Comparison of ENCODE assay signal across 10 cellular contexts in the genomic region with DNA sequence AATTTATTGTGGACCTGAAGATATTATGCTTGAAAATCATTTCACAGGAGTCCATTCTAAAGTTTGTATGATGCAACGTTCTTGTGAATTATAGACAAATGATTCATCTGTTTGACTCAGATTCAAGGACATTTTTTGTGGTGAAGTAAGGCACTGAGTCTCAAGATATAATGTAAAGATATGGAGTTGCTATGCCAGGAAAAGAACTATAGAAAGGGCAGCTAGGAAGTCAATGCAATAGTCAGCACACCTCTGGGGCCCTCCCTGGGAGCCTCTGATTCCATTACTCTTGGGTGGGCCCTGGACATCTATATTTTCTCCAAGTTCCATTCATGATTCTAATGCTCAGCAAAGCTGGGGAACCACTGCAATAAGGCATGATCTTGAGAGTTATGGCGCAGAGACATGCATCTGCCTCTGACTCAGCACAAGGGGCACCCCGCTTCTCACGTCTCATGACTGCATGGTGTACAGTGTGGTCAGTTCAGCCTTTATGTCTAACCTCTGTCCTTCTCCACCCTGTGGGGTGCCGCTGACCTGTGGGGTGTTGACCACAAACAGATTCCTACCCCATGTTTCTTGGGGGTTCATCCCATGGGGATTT. TPM values are rescaled to one million over a fixed set of nuclear protein-coding genes. Genes with fewer than 3 reads are reported as not detected.
DNase-seq lines count a peak whose midpoint lies in the region; ATAC-seq, FAIRE-seq and TF ChIP-seq lines count a peak whose summit lies in the region.
"Had no signal": no experiment of that assay in that cellular context is flagged by ENCODE, and none has a peak within 500 bp of the region (broad histone marks: within the 10 kb centered on the region; RNA-seq: fewer than 3 reads in every experiment).

No MANE protein-coding gene starts in this region.

- no peaks in the 10 kb centered on the region for H4K20me1 ChIP-seq in HepG2 (ENCODE audit: insufficient read depth, low read length)

- no peak for FAIRE-seq in HepG2 (lab: Jason Lieb, UNC)
- FAIRE-seq: endometrium, G401.6 had no signal

- CTCF ChIA-PET in HepG2 (lab: Yijun Ruan, JAX; ENCODE audit: low intra/inter-chr PET ratio, low total read pairs), result no interaction called here

- DNase-seq in AG09309 (ENCODE audit: low read depth) (peak; percentile 68), HPDE6-E6E7 (ENCODE audit: extremely low spot score) (peak; percentile 69), amniotic stem cell (lab: John Stamatoyannopoulos, UW) (peak; percentile 86), HepG2 (ENCODE audit: low spot score) (no peak)

- no peaks in the 10 kb centered on the region for H3K79me2 ChIP-seq in HepG2 (ENCODE audit: insufficient read depth, low read length)

- no peaks in the 10 kb centered on the region for H3K27me3 ChIP-seq in HepG2 (ENCODE audit: control insufficient read depth in 1 of 2, insufficient read depth in 2 of 2, low read length in 2 of 2)

- H3K4me2 ChIP-seq in HepG2 (ENCODE audit: low read depth, low read length), result no peak overlapping the region

- intact Hi-C loops in HepG2 (cut with micrococcal nuclease; ENCODE audit: unreplicated experiment), result no loop called here

- no peak for TF ChIP-seq POLR2A in HepG2 (IDR thresholded peaks at IDR 0.05; ENCODE audit: insufficient read depth in 1 of 2, low read depth in 2 of 2, low read length in 2 of 2)

- H3K36me3 ChIP-seq in HepG2 (replicated peaks in 1 of 2; ENCODE audit: control insufficient read depth in 1 of 2, insufficient read depth in 2 of 2, low read length in 2 of 2), result no peaks in the 10 kb centered on the region

- H3K27ac ChIP-seq in HepG2 (ENCODE audit: extremely low read length, insufficient read depth, low read length), result no peak overlapping the region

- H3K4me1 ChIP-seq in HepG2 (ENCODE audit: insufficient read depth, low read length), result peaks cover 31% of the 10 kb centered on the region

- POLR2A ChIA-PET in HepG2 (lab: Yijun Ruan, JAX), result no interaction called here

- no peak overlapping the region for H2AFZ ChIP-seq in HepG2 (ENCODE audit: low read length)

- 0 out of 2 replicates have a peak, but pooled peaks cover 5% of the 10 kb centered on the region for H3K9me3 ChIP-seq in HepG2 (ENCODE audit: low read length)

- TF ChIP-seq EP300 in HepG2 (IDR thresholded peaks at IDR 0.05; ENCODE audit: low read depth in 2 of 2, low read length in 2 of 2) (no peak), HepG2 (CRISPR knock-in tag; IDR thresholded peaks at IDR 0.05; ENCODE audit: borderline replicate concordance) (no peak)

- H3K4me3 ChIP-seq in AG09309 (ENCODE audit: control insufficient read depth, low read depth, low read length), result no peak overlapping the region
- H3K4me3 ChIP-seq in HepG2 (replicated peaks in 1 of 3; ENCODE audit: insufficient read depth in 1 of 3, low read depth in 2 of 3, low read length in 3 of 3), result no peak overlapping the region

- no peak for TF ChIP-seq RAD21 in HepG2 (CRISPR knock-in tag; IDR thresholded peaks at IDR 0.05)

- in situ Hi-C loops in HepG2 (cut with HindIII; ENCODE audit: extremely low pct_ligation_motif_present, low pct_unique_long_range_greater_than_20kb), result no loop called here

- BruUV-seq in HepG2 (replicated peaks; lab: Mats Ljungman, UMichigan), result no TSS peak

- 74% methylated on average over 5 of the region's 5 CpGs for WGBS in HepG2 (ENCODE audit: low lambda C conversion rate)

- no peak overlapping the region for H3K9ac ChIP-seq in HepG2 (ENCODE audit: insufficient read depth, low read depth, low read length)

- no peak for TF ChIP-seq CTCF in AG09309 (IDR thresholded peaks at IDR 0.05; ENCODE audit: control insufficient read depth, insufficient read depth, low read depth, low read length, missing control alignments)
- no peak for TF ChIP-seq CTCF in HepG2 (CRISPR knock-in tag; IDR thresholded peaks at IDR 0.05)

- no peak for ATAC-seq in HepG2
- ATAC-seq in HG02870 (IDR thresholded peaks at IDR 0.05; ENCODE audit: unreplicated experiment), result no peak
- ATAC-seq in HG02885 (IDR thresholded peaks at IDR 0.05; ENCODE audit: poor library complexity, unreplicated experiment), result no peak
- no peak for ATAC-seq in GM21737 (IDR thresholded peaks at IDR 0.05; ENCODE audit: unreplicated experiment)
- no peak for ATAC-seq in HG03571 (IDR thresholded peaks at IDR 0.05; ENCODE audit: unreplicated experiment)

TF ChIP-seq in HepG2, 621 proteins besides CTCF, POLR2A, EP300 and RAD21:
- TF ChIP-seq CEBPB (IDR thresholded peaks at IDR 0.05; ENCODE audit: borderline replicate concordance, low read depth, low read length) (0 out of 2 replicates have a peak, but pooled peaks have one; percentile 25), CHD4 (IDR thresholded peaks at IDR 0.05; ENCODE audit: borderline replicate concordance, low read length) (no peak), ZBTB7A (CRISPR knock-in tag; IDR thresholded peaks at IDR 0.05) (no peak)
- TF ChIP-seq, protein P1, sequence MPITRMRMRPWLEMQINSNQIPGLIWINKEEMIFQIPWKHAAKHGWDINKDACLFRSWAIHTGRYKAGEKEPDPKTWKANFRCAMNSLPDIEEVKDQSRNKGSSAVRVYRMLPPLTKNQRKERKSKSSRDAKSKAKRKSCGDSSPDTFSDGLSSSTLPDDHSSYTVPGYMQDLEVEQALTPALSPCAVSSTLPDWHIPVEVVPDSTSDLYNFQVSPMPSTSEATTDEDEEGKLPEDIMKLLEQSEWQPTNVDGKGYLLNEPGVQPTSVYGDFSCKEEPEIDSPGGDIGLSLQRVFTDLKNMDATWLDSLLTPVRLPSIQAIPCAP (CRISPR knock-in tag; IDR thresholded peaks at IDR 0.05; ENCODE audit: low read depth), result no peak

RNA-seq across cellular contexts. Expression of a gene that starts 34.1 kb away (rescaled TPM):
- total RNA-seq in HepG2 (2016; rRNA removed; fragmentation: Illumina TruSeq; extraction: Trizol), result 24.6 and 28.2 TPM in 2 replicates
- 3.8 and 4.0 TPM in 2 replicates for total RNA-seq in HepG2 (2016; cell fraction: cytosol; rRNA removed; fragmentation: Illumina TruSeq; extraction: Trizol; ENCODE audit: low read depth)
- total RNA-seq in HepG2 (2016; cell fraction: insoluble cytoplasmic fraction; rRNA removed; fragmentation: Illumina TruSeq; extraction: Trizol), result 23.9 and 25.8 TPM in 2 replicates
- 12.7 and 13.7 TPM in 2 replicates for total RNA-seq in HepG2 (2016; cell fraction: membrane; rRNA removed; fragmentation: Illumina TruSeq; extraction: Trizol)
- total RNA-seq in HepG2 (2016; cell fraction: nucleus; rRNA removed; fragmentation: Illumina TruSeq; extraction: Trizol), result 18.7 and 22.0 TPM in 2 replicates
- 64.4 and 71.4 TPM in 2 replicates for polyA plus RNA-seq in HepG2 (2011; rRNA removed)
- polyA plus RNA-seq in HepG2 (2011; cell fraction: cytosol; rRNA removed), result 35.2 and 41.5 TPM in 2 replicates
- 84.4 and 87.5 TPM in 2 replicates for polyA plus RNA-seq in HepG2 (2011; cell fraction: nucleus; rRNA removed)
- 88.7 and 93.9 TPM in 2 replicates for polyA plus RNA-seq in HepG2 (2012)
- polyA plus RNA-seq in HepG2 (2016; cell fraction: cytosol; fragmentation: Illumina TruSeq; extraction: Trizol; ENCODE audit: low read depth), result 4.9 and 5.3 TPM in 2 replicates
- 32.4 and 34.7 TPM in 2 replicates for polyA plus RNA-seq in HepG2 (2016; cell fraction: insoluble cytoplasmic fraction; fragmentation: Illumina TruSeq; extraction: Trizol; ENCODE audit: low read depth)
- 11.1 and 13.2 TPM in 2 replicates for polyA plus RNA-seq in HepG2 (2016; cell fraction: membrane; fragmentation: Illumina TruSeq; extraction: Trizol; ENCODE audit: low read depth)
- 37.6 and 39.9 TPM in 2 replicates for polyA plus RNA-seq in HepG2 (2016; cell fraction: nucleus; fragmentation: Illumina TruSeq; extraction: Trizol; ENCODE audit: insufficient read depth, low read depth)
- polyA minus RNA-seq in HepG2 (2011; rRNA and poly(A)+ RNA removed; ENCODE audit: low replicate concordance), result 29.2 and 54.2 TPM in 2 replicates
- 54.7 and 59.7 TPM in 2 replicates for polyA minus RNA-seq in HepG2 (2011; cell fraction: cytosol; rRNA and poly(A)+ RNA removed)
- polyA minus RNA-seq in HepG2 (2011; cell fraction: nucleus; rRNA and poly(A)+ RNA removed), result 39.1 and 52.8 TPM in 2 replicates
